Comparison of ENCODE assay signal across 13 cellular contexts in genomic region chr9:69898714-69899209, GRCh38.
A peak's percentile ranks its signal among the peaks of the same experiment; 100 is the strongest.
DNase-seq lines count a peak whose midpoint lies in the region; ATAC-seq, FAIRE-seq and TF ChIP-seq lines count a peak whose summit lies in the region.
"Had no signal": no experiment of that assay in that cellular context is flagged by ENCODE, and none has a peak within 500 bp of the region (broad histone marks: within the 10 kb centered on the region; RNA-seq: fewer than 3 reads in every experiment).

No MANE protein-coding gene starts in this region.

- no peak for TF ChIP-seq CTCF in endodermal cell (conservative IDR thresholded peaks at IDR 0.05)

- H3K9me3 ChIP-seq in endodermal cell (ENCODE audit: control insufficient read depth, low read length), result no peaks in the 10 kb centered on the region
- H3K9me3 ChIP-seq in trophoblast cell (ENCODE audit: insufficient read depth, low read depth, low read length), result no peaks in the 10 kb centered on the region
- H3K9me3 ChIP-seq: lower lobe of right lung, vagina had no signal

- H3K4me1 Mint-ChIP-seq in endodermal cell, result peaks cover 5% of the 10 kb centered on the region

- H3K4me1 ChIP-seq in endodermal cell (ENCODE audit: control insufficient read depth, insufficient read depth, low read length) (no peaks in the 10 kb centered on the region), trophoblast cell (ENCODE audit: control insufficient read depth in 1 of 2, insufficient read depth in 2 of 2, low read length in 2 of 2) (no peaks in the 10 kb centered on the region)
- H3K4me1 ChIP-seq: lower lobe of right lung, vagina had no signal

- no peak overlapping the region for H2AFZ ChIP-seq in trophoblast cell (ENCODE audit: insufficient read depth, low read length, poor library complexity)

- no peak overlapping the region for H3K14ac ChIP-seq in trophoblast cell (ENCODE audit: low read length)

- H3K4me3 ChIP-seq in endodermal cell (ENCODE audit: low read length) (no peak overlapping the region), trophoblast cell (ENCODE audit: low read depth, low read length) (no peak overlapping the region)
- H3K4me3 ChIP-seq: lower lobe of right lung, vagina had no signal

- DNase-seq in ELR (ENCODE audit: low read depth), result peak; percentile 98
- DNase-seq in RCC 7860 (ENCODE audit: low spot score), result peak; percentile 99
- DNase-seq in endodermal cell, result no peak
- DNase-seq in trophoblast cell, result peak; percentile 63 to 87
- DNase-seq in RPMI8226, result no peak
- DNase-seq in effector CD8-positive, alpha-beta T cell (lab: John Stamatoyannopoulos, UW), result no peak
- DNase-seq: central memory CD4-positive, alpha-beta T cell; lower lobe of right lung; stimulated activated CD4-positive, alpha-beta T cell treated with anti-CD3 and anti-CD28 coated beads, Interleukin-2, amount 100 ng/mL, for 48 hours; WERI-Rb-1 had no signal

- H3K9ac ChIP-seq in endodermal cell (ENCODE audit: extremely low read depth, low read length, poor library complexity, severe bottlenecking) (no peak overlapping the region), trophoblast cell (ENCODE audit: low read length) (no peak overlapping the region)

- H3K4me2 ChIP-seq in trophoblast cell (ENCODE audit: low read length), result no peak overlapping the region

- H3K4me3 Mint-ChIP-seq in endodermal cell, result no peak overlapping the region

- H4K12ac ChIP-seq in trophoblast cell (ENCODE audit: low read depth, low read length), result no peak overlapping the region

- no peaks in the 10 kb centered on the region for H3K79me1 ChIP-seq in trophoblast cell (ENCODE audit: low read length)

- H2BK5ac ChIP-seq in trophoblast cell (ENCODE audit: low read depth, low read length, poor library complexity), result no peak overlapping the region

- no peak overlapping the region for H3K4ac ChIP-seq in trophoblast cell (ENCODE audit: low read depth, low read length)

- H2BK120ac ChIP-seq in trophoblast cell (ENCODE audit: insufficient read depth, low read length, poor library complexity), result no peak overlapping the region

- no peaks in the 10 kb centered on the region for H3K9me3 Mint-ChIP-seq in endodermal cell

- no peaks in the 10 kb centered on the region for H3K27me3 ChIP-seq in endodermal cell (ENCODE audit: control insufficient read depth, insufficient read depth, low read length, poor library complexity, severe bottlenecking)
- no peaks in the 10 kb centered on the region for H3K27me3 ChIP-seq in trophoblast cell (ENCODE audit: insufficient read depth, low read length)
- H3K27me3 ChIP-seq: vagina had no signal

- H4K8ac ChIP-seq in trophoblast cell (ENCODE audit: low read depth, low read length), result no peak overlapping the region

- H3K36me3 Mint-ChIP-seq in endodermal cell (ENCODE audit: low read depth), result no peaks in the 10 kb centered on the region

- H3K23ac ChIP-seq in trophoblast cell (ENCODE audit: low read length), result no peak overlapping the region

- FAIRE-seq in RCC 7860 (lab: Jason Lieb, UNC), result peak; percentile 98

- no peak overlapping the region for H2BK12ac ChIP-seq in trophoblast cell (ENCODE audit: low read length)

- H2AK5ac ChIP-seq in trophoblast cell (ENCODE audit: low read length), result no peak overlapping the region

- no peak overlapping the region for H4K91ac ChIP-seq in trophoblast cell (ENCODE audit: low read depth, low read length)

- H3K79me2 ChIP-seq in trophoblast cell (ENCODE audit: control insufficient read depth, insufficient read depth, low read length, poor library complexity), result no peaks in the 10 kb centered on the region

- H3K36me3 ChIP-seq in endodermal cell (ENCODE audit: control insufficient read depth, insufficient read depth, low read length) (no peaks in the 10 kb centered on the region), trophoblast cell (ENCODE audit: control insufficient read depth in 1 of 2, insufficient read depth in 2 of 2, low read length in 2 of 2) (no peaks in the 10 kb centered on the region)
- H3K36me3 ChIP-seq: lower lobe of right lung, vagina, WERI-Rb-1 had no signal

- no peak overlapping the region for H3K27ac Mint-ChIP-seq in endodermal cell

- H3K27ac ChIP-seq in endodermal cell (ENCODE audit: low read depth, low read length), result peak overlapping the region; percentile 22
- peak overlapping the region; percentile 38 for H3K27ac ChIP-seq in trophoblast cell (ENCODE audit: low read depth, low read length)
- H3K27ac ChIP-seq: lower lobe of right lung, vagina, WERI-Rb-1 had no signal

- no peaks in the 10 kb centered on the region for H3K27me3 Mint-ChIP-seq in endodermal cell (ENCODE audit: insufficient read depth)

- 96% methylated on average over 1 of the region's 1 CpG; no CpG with 5 or more reads in 1 of the 2 experiments for WGBS in endodermal cell (ENCODE audit: insufficient coverage in 1 of 2, insufficient read length in 1 of 2), 2 experiments
- no CpG with 5 or more reads among the region's 1 CpG for WGBS in trophoblast cell (ENCODE audit: extremely low coverage, insufficient coverage, insufficient read length)

- ATAC-seq in HG02678 (IDR thresholded peaks at IDR 0.05; ENCODE audit: unreplicated experiment) (no peak), HG03520 (IDR thresholded peaks at IDR 0.05; ENCODE audit: unreplicated experiment) (no peak)
- ATAC-seq: lower lobe of right lung had no signal

- no peak overlapping the region for H3K18ac ChIP-seq in trophoblast cell (ENCODE audit: low read length)

Comparison
In these comparisons a context has a peak if more than half of its experiments do, and no peak if none do; other contexts are left out.
1. DNase-seq: peak in ELR (single experiment), RCC 7860 (single experiment) and trophoblast cell (2 of 2); none in endodermal cell (single experiment), RPMI8226 (single experiment) and effector CD8-positive, alpha-beta T cell (single experiment).